1 cellular context compared by ENCODE assay signal in the genomic region with DNA sequence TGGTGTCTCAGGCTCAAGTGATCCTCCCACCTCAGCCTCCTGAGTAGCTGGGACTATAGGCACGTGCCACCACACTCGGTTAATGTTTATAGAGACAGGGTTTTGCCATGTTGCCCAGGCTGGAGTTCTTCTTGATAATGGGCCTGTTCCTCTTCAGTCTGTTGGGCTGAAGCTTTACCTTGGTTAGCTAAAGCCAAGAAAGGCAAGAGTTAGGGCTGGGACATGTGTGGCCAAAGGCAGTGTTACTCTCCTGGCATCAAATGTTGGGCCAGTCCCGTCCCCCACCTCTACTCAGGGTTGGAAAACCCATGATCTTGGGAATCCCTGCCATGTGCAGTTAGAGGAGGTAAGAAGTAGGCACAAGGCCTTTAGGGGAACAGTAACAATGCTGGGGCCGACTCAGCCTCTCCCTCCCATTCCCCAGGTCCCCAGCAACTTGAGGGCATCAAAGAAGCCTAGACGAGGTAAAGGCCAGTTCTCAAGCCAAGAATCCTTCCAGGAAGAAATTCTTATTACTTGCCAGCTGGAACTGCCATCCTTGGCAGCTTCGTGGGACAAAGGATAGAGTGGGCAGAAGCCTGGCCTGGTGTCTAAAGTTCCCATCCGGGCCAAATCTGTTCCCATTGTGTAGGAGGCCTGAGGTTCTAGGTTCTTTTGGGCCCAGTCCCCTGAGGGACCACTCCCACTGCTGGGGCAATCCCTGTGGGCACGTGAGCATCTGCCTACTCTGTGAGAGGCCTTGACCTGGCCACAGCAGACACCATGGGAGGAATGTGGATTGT.
TF ChIP-seq lines count a peak whose summit lies in the region.

No MANE protein-coding gene starts in this region.

TF ChIP-seq in H1, 55 proteins besides CTCF, POLR2A, EP300 and RAD21:
- TF ChIP-seq KDM1A (IDR thresholded peaks at IDR 0.05; ENCODE audit: borderline replicate concordance, low read length), result no peak
- 0 out of 2 replicates have a peak, but pooled peaks have one; percentile 2 for TF ChIP-seq RXRA (IDR thresholded peaks at IDR 0.05; ENCODE audit: insufficient read depth, low read depth, low read length)
- peak; percentile 30 for TF ChIP-seq KDM4A (IDR thresholded peaks at IDR 0.05; ENCODE audit: low read depth, low read length, severe bottlenecking)
- TF ChIP-seq CTBP2 (IDR thresholded peaks at IDR 0.05; ENCODE audit: borderline replicate concordance, insufficient read depth, insufficient read length, low read length), result no peak
- peak; percentile 92 for TF ChIP-seq POLR2AphosphoS5 (IDR thresholded peaks at IDR 0.05; ENCODE audit: low read depth, low read length)
- peak; percentile 5; the same call in 1 of the 2 replicates for TF ChIP-seq SP4 (IDR thresholded peaks at IDR 0.05; ENCODE audit: low read length)
- no peak for TF ChIP-seq CBX8 (IDR thresholded peaks at IDR 0.05; ENCODE audit: borderline replicate concordance, low read depth, low read length)
- TF ChIP-seq, protein P1, sequence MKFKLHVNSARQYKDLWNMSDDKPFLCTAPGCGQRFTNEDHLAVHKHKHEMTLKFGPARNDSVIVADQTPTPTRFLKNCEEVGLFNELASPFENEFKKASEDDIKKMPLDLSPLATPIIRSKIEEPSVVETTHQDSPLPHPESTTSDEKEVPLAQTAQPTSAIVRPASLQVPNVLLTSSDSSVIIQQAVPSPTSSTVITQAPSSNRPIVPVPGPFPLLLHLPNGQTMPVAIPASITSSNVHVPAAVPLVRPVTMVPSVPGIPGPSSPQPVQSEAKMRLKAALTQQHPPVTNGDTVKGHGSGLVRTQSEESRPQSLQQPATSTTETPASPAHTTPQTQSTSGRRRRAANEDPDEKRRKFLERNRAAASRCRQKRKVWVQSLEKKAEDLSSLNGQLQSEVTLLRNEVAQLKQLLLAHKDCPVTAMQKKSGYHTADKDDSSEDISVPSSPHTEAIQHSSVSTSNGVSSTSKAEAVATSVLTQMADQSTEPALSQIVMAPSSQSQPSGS (IDR thresholded peaks at IDR 0.05; ENCODE audit: low read length), result peak; percentile 96
- TF ChIP-seq SIN3A (conservative IDR thresholded peaks at IDR 0.05 in 1 of 2, IDR thresholded peaks at IDR 0.05 in 1 of 2; ENCODE audit: low read depth in 1 of 2, low read length in 2 of 2), result peak in 1 of 2 experiments; percentile 61; a peak in 2 of 4 replicates
- TF ChIP-seq RBBP5 (IDR thresholded peaks at IDR 0.05; ENCODE audit: borderline replicate concordance, low read depth, low read length), result no peak
- no peak for TF ChIP-seq YY1 (IDR thresholded peaks at IDR 0.05; ENCODE audit: low read depth, low read length)
- TF ChIP-seq MAFK (IDR thresholded peaks at IDR 0.05; ENCODE audit: low read depth, low read length), result no peak
- TF ChIP-seq SUZ12 (IDR thresholded peaks at IDR 0.05; ENCODE audit: low read length), result no peak
- TF ChIP-seq NRF1 (IDR thresholded peaks at IDR 0.05; ENCODE audit: low read depth, low read length), result no peak; the same call in 1 of the 2 replicates
- peak; percentile 40 to 42 for TF ChIP-seq BCL11A (IDR thresholded peaks at IDR 0.05; ENCODE audit: low read depth in 2 of 2, low read length in 2 of 2)
- peak; percentile 64; the same call in 1 of the 2 replicates for TF ChIP-seq BRCA1 (IDR thresholded peaks at IDR 0.05; ENCODE audit: low read depth, low read length)
- TF ChIP-seq SP2 (IDR thresholded peaks at IDR 0.05; ENCODE audit: low read length), result no peak
- TF ChIP-seq, protein P2, sequence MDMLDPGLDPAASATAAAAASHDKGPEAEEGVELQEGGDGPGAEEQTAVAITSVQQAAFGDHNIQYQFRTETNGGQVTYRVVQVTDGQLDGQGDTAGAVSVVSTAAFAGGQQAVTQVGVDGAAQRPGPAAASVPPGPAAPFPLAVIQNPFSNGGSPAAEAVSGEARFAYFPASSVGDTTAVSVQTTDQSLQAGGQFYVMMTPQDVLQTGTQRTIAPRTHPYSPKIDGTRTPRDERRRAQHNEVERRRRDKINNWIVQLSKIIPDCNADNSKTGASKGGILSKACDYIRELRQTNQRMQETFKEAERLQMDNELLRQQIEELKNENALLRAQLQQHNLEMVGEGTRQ (IDR thresholded peaks at IDR 0.05; ENCODE audit: low read length), result peak; percentile 58; the same call in 1 of the 2 replicates
- TF ChIP-seq, protein P3, sequence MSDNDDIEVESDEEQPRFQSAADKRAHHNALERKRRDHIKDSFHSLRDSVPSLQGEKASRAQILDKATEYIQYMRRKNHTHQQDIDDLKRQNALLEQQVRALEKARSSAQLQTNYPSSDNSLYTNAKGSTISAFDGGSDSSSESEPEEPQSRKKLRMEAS (IDR thresholded peaks at IDR 0.05), result peak; percentile 45; the same call in 1 of the 2 replicates
- no peak for TF ChIP-seq CBX5 (IDR thresholded peaks at IDR 0.05; ENCODE audit: low read depth, low read length)
- TF ChIP-seq PHF8 (conservative IDR thresholded peaks at IDR 0.05; ENCODE audit: low read depth, low read length), result no peak
- TF ChIP-seq JUND (IDR thresholded peaks at IDR 0.05; ENCODE audit: low read length), result no peak; the same call in 1 of the 2 replicates
- TF ChIP-seq, protein P4, sequence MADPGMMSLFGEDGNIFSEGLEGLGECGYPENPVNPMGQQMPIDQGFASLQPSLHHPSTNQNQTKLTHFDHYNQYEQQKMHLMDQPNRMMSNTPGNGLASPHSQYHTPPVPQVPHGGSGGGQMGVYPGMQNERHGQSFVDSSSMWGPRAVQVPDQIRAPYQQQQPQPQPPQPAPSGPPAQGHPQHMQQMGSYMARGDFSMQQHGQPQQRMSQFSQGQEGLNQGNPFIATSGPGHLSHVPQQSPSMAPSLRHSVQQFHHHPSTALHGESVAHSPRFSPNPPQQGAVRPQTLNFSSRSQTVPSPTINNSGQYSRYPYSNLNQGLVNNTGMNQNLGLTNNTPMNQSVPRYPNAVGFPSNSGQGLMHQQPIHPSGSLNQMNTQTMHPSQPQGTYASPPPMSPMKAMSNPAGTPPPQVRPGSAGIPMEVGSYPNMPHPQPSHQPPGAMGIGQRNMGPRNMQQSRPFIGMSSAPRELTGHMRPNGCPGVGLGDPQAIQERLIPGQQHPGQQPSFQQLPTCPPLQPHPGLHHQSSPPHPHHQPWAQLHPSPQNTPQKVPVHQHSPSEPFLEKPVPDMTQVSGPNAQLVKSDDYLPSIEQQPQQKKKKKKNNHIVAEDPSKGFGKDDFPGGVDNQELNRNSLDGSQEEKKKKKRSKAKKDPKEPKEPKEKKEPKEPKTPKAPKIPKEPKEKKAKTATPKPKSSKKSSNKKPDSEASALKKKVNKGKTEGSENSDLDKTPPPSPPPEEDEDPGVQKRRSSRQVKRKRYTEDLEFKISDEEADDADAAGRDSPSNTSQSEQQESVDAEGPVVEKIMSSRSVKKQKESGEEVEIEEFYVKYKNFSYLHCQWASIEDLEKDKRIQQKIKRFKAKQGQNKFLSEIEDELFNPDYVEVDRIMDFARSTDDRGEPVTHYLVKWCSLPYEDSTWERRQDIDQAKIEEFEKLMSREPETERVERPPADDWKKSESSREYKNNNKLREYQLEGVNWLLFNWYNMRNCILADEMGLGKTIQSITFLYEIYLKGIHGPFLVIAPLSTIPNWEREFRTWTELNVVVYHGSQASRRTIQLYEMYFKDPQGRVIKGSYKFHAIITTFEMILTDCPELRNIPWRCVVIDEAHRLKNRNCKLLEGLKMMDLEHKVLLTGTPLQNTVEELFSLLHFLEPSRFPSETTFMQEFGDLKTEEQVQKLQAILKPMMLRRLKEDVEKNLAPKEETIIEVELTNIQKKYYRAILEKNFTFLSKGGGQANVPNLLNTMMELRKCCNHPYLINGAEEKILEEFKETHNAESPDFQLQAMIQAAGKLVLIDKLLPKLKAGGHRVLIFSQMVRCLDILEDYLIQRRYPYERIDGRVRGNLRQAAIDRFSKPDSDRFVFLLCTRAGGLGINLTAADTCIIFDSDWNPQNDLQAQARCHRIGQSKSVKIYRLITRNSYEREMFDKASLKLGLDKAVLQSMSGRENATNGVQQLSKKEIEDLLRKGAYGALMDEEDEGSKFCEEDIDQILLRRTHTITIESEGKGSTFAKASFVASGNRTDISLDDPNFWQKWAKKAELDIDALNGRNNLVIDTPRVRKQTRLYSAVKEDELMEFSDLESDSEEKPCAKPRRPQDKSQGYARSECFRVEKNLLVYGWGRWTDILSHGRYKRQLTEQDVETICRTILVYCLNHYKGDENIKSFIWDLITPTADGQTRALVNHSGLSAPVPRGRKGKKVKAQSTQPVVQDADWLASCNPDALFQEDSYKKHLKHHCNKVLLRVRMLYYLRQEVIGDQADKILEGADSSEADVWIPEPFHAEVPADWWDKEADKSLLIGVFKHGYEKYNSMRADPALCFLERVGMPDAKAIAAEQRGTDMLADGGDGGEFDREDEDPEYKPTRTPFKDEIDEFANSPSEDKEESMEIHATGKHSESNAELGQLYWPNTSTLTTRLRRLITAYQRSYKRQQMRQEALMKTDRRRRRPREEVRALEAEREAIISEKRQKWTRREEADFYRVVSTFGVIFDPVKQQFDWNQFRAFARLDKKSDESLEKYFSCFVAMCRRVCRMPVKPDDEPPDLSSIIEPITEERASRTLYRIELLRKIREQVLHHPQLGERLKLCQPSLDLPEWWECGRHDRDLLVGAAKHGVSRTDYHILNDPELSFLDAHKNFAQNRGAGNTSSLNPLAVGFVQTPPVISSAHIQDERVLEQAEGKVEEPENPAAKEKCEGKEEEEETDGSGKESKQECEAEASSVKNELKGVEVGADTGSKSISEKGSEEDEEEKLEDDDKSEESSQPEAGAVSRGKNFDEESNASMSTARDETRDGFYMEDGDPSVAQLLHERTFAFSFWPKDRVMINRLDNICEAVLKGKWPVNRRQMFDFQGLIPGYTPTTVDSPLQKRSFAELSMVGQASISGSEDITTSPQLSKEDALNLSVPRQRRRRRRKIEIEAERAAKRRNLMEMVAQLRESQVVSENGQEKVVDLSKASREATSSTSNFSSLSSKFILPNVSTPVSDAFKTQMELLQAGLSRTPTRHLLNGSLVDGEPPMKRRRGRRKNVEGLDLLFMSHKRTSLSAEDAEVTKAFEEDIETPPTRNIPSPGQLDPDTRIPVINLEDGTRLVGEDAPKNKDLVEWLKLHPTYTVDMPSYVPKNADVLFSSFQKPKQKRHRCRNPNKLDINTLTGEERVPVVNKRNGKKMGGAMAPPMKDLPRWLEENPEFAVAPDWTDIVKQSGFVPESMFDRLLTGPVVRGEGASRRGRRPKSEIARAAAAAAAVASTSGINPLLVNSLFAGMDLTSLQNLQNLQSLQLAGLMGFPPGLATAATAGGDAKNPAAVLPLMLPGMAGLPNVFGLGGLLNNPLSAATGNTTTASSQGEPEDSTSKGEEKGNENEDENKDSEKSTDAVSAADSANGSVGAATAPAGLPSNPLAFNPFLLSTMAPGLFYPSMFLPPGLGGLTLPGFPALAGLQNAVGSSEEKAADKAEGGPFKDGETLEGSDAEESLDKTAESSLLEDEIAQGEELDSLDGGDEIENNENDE (IDR thresholded peaks at IDR 0.05; ENCODE audit: insufficient replicate concordance, low read length), result peak; percentile 37
- no peak for TF ChIP-seq CEBPB (IDR thresholded peaks at IDR 0.05; ENCODE audit: low read depth, low read length)
- TF ChIP-seq BACH1 (IDR thresholded peaks at IDR 0.05; ENCODE audit: low read length), result no peak
- peak; percentile 47; the same call in 1 of the 2 replicates for TF ChIP-seq TEAD4 (IDR thresholded peaks at IDR 0.05; ENCODE audit: low read depth, low read length)
- peak; percentile 76 for TF ChIP-seq HDAC6 (IDR thresholded peaks at IDR 0.05; ENCODE audit: low read depth, low read length)
- no peak for TF ChIP-seq NANOG (IDR thresholded peaks at IDR 0.05; ENCODE audit: insufficient read depth, low read depth, low read length, poor library complexity, severe bottlenecking)
- no peak for TF ChIP-seq SRF (IDR thresholded peaks at IDR 0.05; ENCODE audit: low read depth, low read length)
- TF ChIP-seq, protein P5, sequence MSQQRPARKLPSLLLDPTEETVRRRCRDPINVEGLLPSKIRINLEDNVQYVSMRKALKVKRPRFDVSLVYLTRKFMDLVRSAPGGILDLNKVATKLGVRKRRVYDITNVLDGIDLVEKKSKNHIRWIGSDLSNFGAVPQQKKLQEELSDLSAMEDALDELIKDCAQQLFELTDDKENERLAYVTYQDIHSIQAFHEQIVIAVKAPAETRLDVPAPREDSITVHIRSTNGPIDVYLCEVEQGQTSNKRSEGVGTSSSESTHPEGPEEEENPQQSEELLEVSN (IDR thresholded peaks at IDR 0.05), result peak; percentile 36
- TF ChIP-seq, protein P6, sequence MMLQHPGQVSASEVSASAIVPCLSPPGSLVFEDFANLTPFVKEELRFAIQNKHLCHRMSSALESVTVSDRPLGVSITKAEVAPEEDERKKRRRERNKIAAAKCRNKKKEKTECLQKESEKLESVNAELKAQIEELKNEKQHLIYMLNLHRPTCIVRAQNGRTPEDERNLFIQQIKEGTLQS (IDR thresholded peaks at IDR 0.05; ENCODE audit: insufficient read depth, low read depth, low read length), result no peak
- TF ChIP-seq TCF12 (IDR thresholded peaks at IDR 0.05; ENCODE audit: low read depth, low read length), result peak; percentile 57; the same call in 1 of the 2 replicates
- 0 out of 2 replicates have a peak, but pooled peaks have one; percentile 14 for TF ChIP-seq GABPA (IDR thresholded peaks at IDR 0.05; ENCODE audit: borderline replicate concordance, insufficient read depth, low read length)
- peak; percentile 79 for TF ChIP-seq CHD2 (IDR thresholded peaks at IDR 0.05; ENCODE audit: low read length)
- no peak for TF ChIP-seq JUN (IDR thresholded peaks at IDR 0.05; ENCODE audit: low read depth, low read length)
- peak; percentile 51 for TF ChIP-seq SIRT6 (IDR thresholded peaks at IDR 0.05; ENCODE audit: low read length)
- no peak for TF ChIP-seq RNF2 (IDR thresholded peaks at IDR 0.05; ENCODE audit: borderline replicate concordance, low read depth, low read length, missing control alignments, poor library complexity, severe bottlenecking)
- TF ChIP-seq CREB1 (IDR thresholded peaks at IDR 0.05), result peak; percentile 48
- peak; percentile 93 for TF ChIP-seq TAF7 (optimal IDR thresholded peaks at IDR 0.05; ENCODE audit: borderline replicate concordance, low read depth, low read length)
TF ChIP-seq in H1: peak in this region for 20.
